Comparison of ENCODE assay signal across 24 cellular contexts in the genomic region with DNA sequence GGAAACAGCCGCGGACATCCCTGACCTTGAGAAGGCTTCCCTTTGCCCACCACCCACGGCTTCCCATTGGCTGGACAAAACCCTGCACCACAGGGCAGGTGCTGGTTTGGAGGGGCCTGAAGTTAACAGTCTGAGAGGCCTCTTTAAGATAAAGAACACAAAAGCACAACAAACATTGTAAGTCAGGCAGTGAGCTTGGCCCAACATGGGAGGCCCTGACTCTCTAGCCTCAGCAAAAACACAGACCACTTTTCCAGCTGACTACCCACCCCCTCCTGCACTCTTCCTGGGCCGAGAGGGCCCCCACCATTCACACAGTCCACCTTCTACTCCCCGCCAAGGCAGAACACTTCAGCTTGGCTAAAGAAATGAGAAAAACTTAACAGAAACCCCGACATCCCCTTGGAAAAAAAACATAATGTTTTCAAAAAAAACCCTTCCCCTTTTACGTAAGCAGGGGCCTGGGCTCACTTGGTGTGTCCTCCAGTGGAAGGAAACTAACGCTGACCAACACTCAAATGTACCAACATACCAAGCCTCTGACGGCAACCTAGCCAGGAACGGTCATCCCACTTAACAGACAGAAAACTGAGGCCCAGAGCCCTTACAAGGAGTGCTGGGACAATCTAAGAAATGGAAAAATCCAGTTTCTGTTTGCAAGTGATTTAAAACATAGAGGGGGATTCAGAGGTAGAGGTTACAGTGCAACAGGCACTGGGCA.
"Had no signal": no experiment of that assay in that cellular context is flagged by ENCODE, and none has a peak within 500 bp of the region (broad histone marks: within the 10 kb centered on the region; RNA-seq: fewer than 3 reads in every experiment).

No MANE protein-coding gene starts in this region.

- ATAC-seq: naive thymus-derived CD4-positive, alpha-beta T cell had no signal

- H3K9me3 Mint-ChIP-seq: central memory CD8-positive, alpha-beta T cell; dendritic cell treated with granulocyte-macrophage colony-stimulating factor and Interleukin-4, amounts not matched to agents 40 ng/mL and 50 ng/mL, for 4 days; naive thymus-derived CD4-positive, alpha-beta T cell; nephron; stimulated activated naive CD8-positive, alpha-beta T cell treated with anti-CD3 and anti-CD28 coated beads, Interleukin-15, amount 100 ng/mL, for 72 hours had no signal

- H3K36me3 Mint-ChIP-seq: naive thymus-derived CD4-positive, alpha-beta T cell had no signal

- H3K4me3 Mint-ChIP-seq: central memory CD8-positive, alpha-beta T cell; dendritic cell treated with granulocyte-macrophage colony-stimulating factor and Interleukin-4, amounts not matched to agents 40 ng/mL and 50 ng/mL, for 4 days; naive thymus-derived CD4-positive, alpha-beta T cell; nephron; stimulated activated naive CD8-positive, alpha-beta T cell treated with anti-CD3 and anti-CD28 coated beads, Interleukin-15, amount 100 ng/mL, for 72 hours had no signal

- H3K4me1 Mint-ChIP-seq: central memory CD8-positive, alpha-beta T cell; naive thymus-derived CD4-positive, alpha-beta T cell; stimulated activated naive CD8-positive, alpha-beta T cell treated with anti-CD3 and anti-CD28 coated beads, Interleukin-15, amount 100 ng/mL, for 72 hours had no signal

- H3K9me3 ChIP-seq: colonic mucosa, esophagus squamous epithelium, ovary, right lobe of liver, suprapubic skin, upper lobe of left lung, uterus had no signal

- H3K27me3 Mint-ChIP-seq: dendritic cell treated with granulocyte-macrophage colony-stimulating factor and Interleukin-4, amounts not matched to agents 40 ng/mL and 50 ng/mL, for 4 days had no signal

- H3K27ac ChIP-seq: colonic mucosa, esophagus squamous epithelium, ovary, right lobe of liver, suprapubic skin, upper lobe of left lung, uterus had no signal

- H3K27ac Mint-ChIP-seq: dendritic cell treated with granulocyte-macrophage colony-stimulating factor and Interleukin-4, amounts not matched to agents 40 ng/mL and 50 ng/mL, for 4 days; naive thymus-derived CD4-positive, alpha-beta T cell; stimulated activated naive CD8-positive, alpha-beta T cell treated with anti-CD3 and anti-CD28 coated beads, Interleukin-15, amount 100 ng/mL, for 72 hours had no signal

- H3K4me2 ChIP-seq: smooth muscle cell had no signal

- H3K27me3 ChIP-seq: colonic mucosa, esophagus squamous epithelium, ovary, right lobe of liver, suprapubic skin, upper lobe of left lung, uterus had no signal

- H3K36me3 ChIP-seq: colonic mucosa, esophagus squamous epithelium, ovary, right lobe of liver, suprapubic skin, upper lobe of left lung, uterus had no signal

- H3K4me3 ChIP-seq: colonic mucosa, esophagus squamous epithelium, ovary, right lobe of liver, smooth muscle cell, suprapubic skin, upper lobe of left lung, uterus had no signal

- DNase-seq: colonic mucosa; effector CD8-positive, alpha-beta T cell; erythroblast; esophagus squamous epithelium; kidney; mesenchymal stem cell; midbrain; naive thymus-derived CD4-positive, alpha-beta T cell; occipital lobe; ovary; right lobe of liver; stimulated activated CD4-positive, alpha-beta T cell treated with anti-CD3 and anti-CD28 coated beads, Interleukin-12 subunit alpha, Interleukin-12 subunit beta, amount 100 ng/mL, for 4 hours; stimulated activated CD4-positive, alpha-beta T cell treated with anti-CD3 and anti-CD28 coated beads, Interleukin-1b, Interleukin-23, amount 100 ng/mL, for 48 hours; stimulated activated CD4-positive, alpha-beta T cell treated with anti-CD3 and anti-CD28 coated beads, Interleukin-4, amount 100 ng/mL, for 1 hour; stimulated activated CD8-positive, alpha-beta memory T cell treated with anti-CD3 and anti-CD28 coated beads, Interleukin-4, amount 100 ng/mL, for 48 hours; stimulated activated naive CD4-positive, alpha-beta T cell; stimulated activated naive CD8-positive, alpha-beta T cell treated with anti-CD3 and anti-CD28 coated beads, Interleukin-15, amount 100 ng/mL, for 72 hours; upper lobe of left lung; uterus had no signal

- H3K4me1 ChIP-seq: colonic mucosa, esophagus squamous epithelium, suprapubic skin, uterus had no signal
